ENCODE assay signal across 8 cellular contexts in the genomic region with DNA sequence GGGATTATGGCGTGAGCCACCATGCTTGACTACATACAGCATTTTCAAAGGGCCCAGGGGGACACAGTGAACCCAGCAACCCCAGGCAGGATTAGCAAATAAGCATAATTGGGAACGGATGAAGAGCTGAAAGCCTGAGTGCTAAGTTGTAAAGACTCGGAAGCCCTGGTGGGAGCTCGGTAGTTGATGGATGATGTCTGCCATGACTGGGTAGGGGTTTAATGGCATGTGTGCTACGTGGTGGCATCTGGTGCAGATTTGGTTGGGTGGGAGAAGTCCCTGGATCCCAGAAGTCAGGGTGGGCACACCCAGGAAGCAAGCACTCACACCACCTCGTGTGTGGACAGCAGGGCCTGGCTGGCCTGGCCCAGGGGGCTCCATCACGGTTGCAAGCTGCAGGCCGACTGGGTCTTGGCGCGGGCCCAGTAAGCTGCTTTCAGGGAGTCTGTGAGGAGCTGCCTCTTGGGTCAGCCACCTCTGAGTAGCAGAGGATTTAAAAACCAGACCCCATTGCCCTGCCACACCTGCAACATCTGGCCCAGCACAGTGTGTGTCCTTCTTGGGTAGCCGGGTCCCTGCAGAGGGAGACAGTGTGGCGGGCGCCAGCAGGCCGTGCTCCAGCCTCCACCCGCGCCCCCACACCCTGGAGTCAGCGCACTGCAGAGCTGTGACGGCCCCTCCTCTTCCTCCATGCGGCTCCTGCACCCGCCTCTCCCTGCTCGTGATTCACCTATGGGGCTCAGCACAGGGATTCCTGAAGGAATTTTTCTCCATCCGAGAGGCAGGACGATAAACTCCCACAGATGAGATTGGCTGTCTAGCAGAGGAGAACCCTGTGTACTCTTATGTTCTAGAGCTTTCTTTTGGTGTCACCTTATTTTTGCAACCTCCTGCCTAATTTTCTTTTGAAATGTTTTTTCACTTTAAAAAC.
DNase-seq lines count a peak whose midpoint lies in the region; ATAC-seq and TF ChIP-seq lines count a peak whose summit lies in the region.
"Not testable (repeated sequence)": the region's sequence is repeated elsewhere in the genome, so short reads cannot be mapped to it uniquely, and the experiment has no call there.

No MANE protein-coding gene starts in this region.

- not testable (repeated sequence) for ATAC-seq in CD8-positive, alpha-beta T cell; naive thymus-derived CD8-positive, alpha-beta T cell; aorta (ENCODE audit: low FRiP score)
- ATAC-seq in sciatic nerve = peak; percentile 65

- H3K4me3 ChIP-seq in CD8-positive, alpha-beta T cell (ENCODE audit: low read depth, low read length); aorta (ENCODE audit: low read length in 2 of 2): not testable (repeated sequence)

- intact Hi-C loops in CD8-positive, alpha-beta T cell (cut with DNase I, micrococcal nuclease); head of caudate nucleus (cut with DNase I); sciatic nerve (cut with DNase I); aorta (cut with DNase I): not testable (repeated sequence)

- H3K36me3 ChIP-seq in CD8-positive, alpha-beta T cell (ENCODE audit: insufficient read depth, low read length); aorta (ENCODE audit: control insufficient read depth in 1 of 2, insufficient read depth in 2 of 2, low read length in 1 of 2): not testable (repeated sequence)

- not testable (repeated sequence) for DNase-seq in CD8-positive, alpha-beta T cell; activated CD4-positive, alpha-beta T cell treated with anti-CD3 and anti-CD28 coated beads, Interleukin-2, amount 10 ng/mL, durations not matched to agents 7 days and 5 days; naive thymus-derived CD8-positive, alpha-beta T cell
- DNase-seq in ecto neural progenitor cell (ENCODE audit: low spot score) (peak; percentile 39), head of caudate nucleus (peak in 41 of 42 donors; percentile 34 to 89 (median 71)), inferior parietal cortex (ENCODE audit: extremely low spot score) (peak; percentile 48), sciatic nerve (ENCODE audit: low spot score) (peak; percentile 62), aorta (peak; percentile 32 to 49)

- H3K27me3 ChIP-seq in CD8-positive, alpha-beta T cell (ENCODE audit: insufficient read depth, low read length); aorta (ENCODE audit: control insufficient read depth in 1 of 2, insufficient read depth in 2 of 2, low read length in 1 of 2): not testable (repeated sequence)

- CTCF ChIA-PET in CD8-positive, alpha-beta T cell (lab: Charles Lee); activated CD4-positive, alpha-beta T cell treated with anti-CD3 and anti-CD28 coated beads, Interleukin-2, amount 10 ng/mL, durations not matched to agents 7 days and 5 days (lab: Charles Lee): not testable (repeated sequence)

- not testable (repeated sequence) for H3K27me3 Mint-ChIP-seq in CD8-positive, alpha-beta T cell (ENCODE audit: low read depth); activated CD4-positive, alpha-beta T cell treated with anti-CD3 and anti-CD28 coated beads, Interleukin-2, amount 10 ng/mL, durations not matched to agents 7 days and 5 days; naive thymus-derived CD8-positive, alpha-beta T cell

- not testable (repeated sequence) for H3K9me3 Mint-ChIP-seq in CD8-positive, alpha-beta T cell; activated CD4-positive, alpha-beta T cell treated with anti-CD3 and anti-CD28 coated beads, Interleukin-2, amount 10 ng/mL, durations not matched to agents 7 days and 5 days; naive thymus-derived CD8-positive, alpha-beta T cell

- not testable (repeated sequence) for H3K4me3 Mint-ChIP-seq in CD8-positive, alpha-beta T cell; activated CD4-positive, alpha-beta T cell treated with anti-CD3 and anti-CD28 coated beads, Interleukin-2, amount 10 ng/mL, durations not matched to agents 7 days and 5 days
- H3K4me3 Mint-ChIP-seq in naive thymus-derived CD8-positive, alpha-beta T cell = peak overlapping the region in 1 of 10 donors; percentile 23

- H3K4me1 ChIP-seq in CD8-positive, alpha-beta T cell (ENCODE audit: insufficient read depth, low read length) = peaks cover 14% of the 10 kb centered on the region
- not testable (repeated sequence) for H3K4me1 ChIP-seq in aorta (ENCODE audit: control insufficient read depth in 1 of 2, insufficient read depth in 2 of 2, low read length in 2 of 2)

- H3K36me3 Mint-ChIP-seq in CD8-positive, alpha-beta T cell; naive thymus-derived CD8-positive, alpha-beta T cell: not testable (repeated sequence)
- peaks cover 27% of the 10 kb centered on the region for H3K36me3 Mint-ChIP-seq in activated CD4-positive, alpha-beta T cell treated with anti-CD3 and anti-CD28 coated beads, Interleukin-2, amount 10 ng/mL, durations not matched to agents 7 days and 5 days (ENCODE audit: low read depth)

- POLR2A ChIA-PET in CD8-positive, alpha-beta T cell (lab: Charles Lee); activated CD4-positive, alpha-beta T cell treated with anti-CD3 and anti-CD28 coated beads, Interleukin-2, amount 10 ng/mL, durations not matched to agents 7 days and 5 days (lab: Charles Lee): not testable (repeated sequence)
- POLR2A ChIA-PET in naive thymus-derived CD8-positive, alpha-beta T cell (lab: Charles Lee) = interaction anchor here (0.7 kb wide), 1 partner anchor 12 kb away, joined by 3 read pairs; no protein-coding TSS in a partner anchor

- H3K27ac Mint-ChIP-seq in CD8-positive, alpha-beta T cell = peak overlapping the region; percentile 75
- peak overlapping the region; percentile 13 for H3K27ac Mint-ChIP-seq in activated CD4-positive, alpha-beta T cell treated with anti-CD3 and anti-CD28 coated beads, Interleukin-2, amount 10 ng/mL, durations not matched to agents 7 days and 5 days
- peak overlapping the region; percentile 38 to 100 (median 92) for H3K27ac Mint-ChIP-seq in naive thymus-derived CD8-positive, alpha-beta T cell

- not testable (repeated sequence) for TF ChIP-seq CTCF in CD8-positive, alpha-beta T cell (IDR thresholded peaks at IDR 0.05)

- not testable (repeated sequence) for H3K9me3 ChIP-seq in CD8-positive, alpha-beta T cell (ENCODE audit: low read length); aorta (ENCODE audit: control insufficient read depth, low read length)

- peaks cover 21% of the 10 kb centered on the region for H3K4me1 Mint-ChIP-seq in CD8-positive, alpha-beta T cell (ENCODE audit: low read depth)
- H3K4me1 Mint-ChIP-seq in activated CD4-positive, alpha-beta T cell treated with anti-CD3 and anti-CD28 coated beads, Interleukin-2, amount 10 ng/mL, durations not matched to agents 7 days and 5 days = peaks cover 37% of the 10 kb centered on the region
- peaks cover 14 to 46% (median 27%) of the 10 kb centered on the region in 4 donors for H3K4me1 Mint-ChIP-seq in naive thymus-derived CD8-positive, alpha-beta T cell

- H3K27ac ChIP-seq in CD8-positive, alpha-beta T cell (ENCODE audit: low read depth, low read length); aorta (ENCODE audit: low read depth in 1 of 2, low read length in 2 of 2): not testable (repeated sequence)

- 86 to 89% methylated on average over 20 to 22 of the region's 23 CpGs for WGBS in aorta, 2 donors

Comparison
In these comparisons a context has a peak if more than half of its experiments do, and no peak if none do; other contexts are left out.
1. H3K27ac Mint-ChIP-seq: peak in every context shown above with its lines; median percentile 92 in naive thymus-derived CD8-positive, alpha-beta T cell; 75 in CD8-positive, alpha-beta T cell; 13 in activated CD4-positive, alpha-beta T cell treated with anti-CD3 and anti-CD28 coated beads, Interleukin-2, amount 10 ng/mL, durations not matched to agents 7 days and 5 days.